In genomic region chr11:12174145-12175143, GRCh38 we compare ENCODE assay signal across 8 cellular contexts.
A peak's percentile ranks its signal among the peaks of the same experiment; 100 is the strongest.
DNase-seq lines count a peak whose midpoint lies in the region; ATAC-seq, FAIRE-seq and TF ChIP-seq lines count a peak whose summit lies in the region.

No MANE protein-coding gene starts in this region.

- H3K27me3 ChIP-seq in PC-9 (ENCODE audit: insufficient read depth, low read depth) (no peaks in the 10 kb centered on the region), ovary (no peaks in the 10 kb centered on the region), testis (no peaks in the 10 kb centered on the region)

- CTCF ChIA-PET in PC-9 (lab: Charles Lee) = no interaction called here

- no peak for FAIRE-seq in HTR-8/SVneo (lab: Jason Lieb, UNC)

- no peaks in the 10 kb centered on the region for H4K20me1 ChIP-seq in PC-9 (ENCODE audit: insufficient read depth)

- peaks cover 36% of the 10 kb centered on the region for H3F3A ChIP-seq in PC-9 (ENCODE audit: insufficient read depth, low read depth)

- H3K36me3 ChIP-seq in PC-9 (ENCODE audit: low read depth) = 0 out of 2 replicates have a peak, but pooled peaks cover 4% of the 10 kb centered on the region
- H3K36me3 ChIP-seq in ovary = no peaks in the 10 kb centered on the region
- H3K36me3 ChIP-seq in testis (ENCODE audit: low read depth, missing control alignments) = no peaks in the 10 kb centered on the region

- DNase-seq in PC-9 = no peak
- DNase-seq in fibroblast of pulmonary artery (ENCODE audit: low read depth) = peak; percentile 55
- no peak for DNase-seq in ovary
- DNase-seq in testis = no peak
- DNase-seq in HTR-8/SVneo (ENCODE audit: insufficient read length, low spot score) = no peak
- DNase-seq in SHP77 treated with DMSO at 0.1 percent for 48 hours (lab: John Stamatoyannopoulos, UW) = no peak

- TF ChIP-seq CTCF in PC-9 (conservative IDR thresholded peaks at IDR 0.05) (no peak), fibroblast of pulmonary artery (IDR thresholded peaks at IDR 0.05; ENCODE audit: low read length, missing control alignments) (no peak), ovary (IDR thresholded peaks at IDR 0.05) (no peak), testis (IDR thresholded peaks at IDR 0.05) (no peak)

- no peak for TF ChIP-seq EP300 in ovary (IDR thresholded peaks at IDR 0.05)

- no peaks in the 10 kb centered on the region for H3K9me2 ChIP-seq in PC-9 (ENCODE audit: insufficient read depth)

- no peak overlapping the region for H2AFZ ChIP-seq in PC-9

- peak overlapping the region; percentile 96 for H3K27ac ChIP-seq in PC-9
- H3K27ac ChIP-seq in ovary = no peak overlapping the region
- H3K27ac ChIP-seq in testis = peak overlapping the region in 1 of 2 donors; percentile 83

- ATAC-seq in GM18873 (IDR thresholded peaks at IDR 0.05; ENCODE audit: low FRiP score, unreplicated experiment) (peak; percentile 78), HG02840 (IDR thresholded peaks at IDR 0.05; ENCODE audit: low FRiP score, unreplicated experiment) (peak; percentile 76)

- H3K9me3 ChIP-seq in PC-9 (ENCODE audit: insufficient read depth, low read depth) (no peaks in the 10 kb centered on the region), ovary (no peaks in the 10 kb centered on the region), testis (no peaks in the 10 kb centered on the region)

- H3K4me2 ChIP-seq in PC-9 = peak overlapping the region; percentile 66; the same call in 1 of the 2 replicates

- H3K4me3 ChIP-seq in PC-9 (no peak overlapping the region), fibroblast of pulmonary artery (replicated peaks; ENCODE audit: low read depth, low read length) (no peak overlapping the region), ovary (no peak overlapping the region), testis (no peak overlapping the region)

- intact Hi-C loops in PC-9 (cut with micrococcal nuclease; ENCODE audit: unreplicated experiment) (no loop called here), ovary (cut with DNase I) (no loop called here), testis (cut with DNase I; ENCODE audit: low total_unique reads) (no loop called here)

- no peak for TF ChIP-seq POLR2A in ovary (IDR thresholded peaks at IDR 0.05)
- no peak for TF ChIP-seq POLR2A in testis (IDR thresholded peaks at IDR 0.05)

- POLR2A ChIA-PET in PC-9 (lab: Charles Lee; ENCODE audit: unreplicated experiment) = no interaction called here

- no TSS peak for BruUV-seq in PC-9 (replicated peaks; lab: Mats Ljungman, UMichigan)

- H3K4me1 ChIP-seq in PC-9 (replicated peaks; ENCODE audit: insufficient read depth) = peaks cover 75% of the 10 kb centered on the region
- no peaks in the 10 kb centered on the region for H3K4me1 ChIP-seq in ovary (ENCODE audit: insufficient read depth)
- peaks cover 43% of the 10 kb centered on the region for H3K4me1 ChIP-seq in testis

- 75 to 85% (median 77%) methylated on average over 4 of the region's 4 CpGs for WGBS in ovary, 3 donors
- WGBS in testis, 2 donors = 74 to 77% methylated on average over 4 of the region's 4 CpGs

- H3K79me2 ChIP-seq in PC-9 (ENCODE audit: low read depth) = peaks cover 41% of the 10 kb centered on the region
